ENCODE assay signal across 25 cellular contexts in the genomic region with DNA sequence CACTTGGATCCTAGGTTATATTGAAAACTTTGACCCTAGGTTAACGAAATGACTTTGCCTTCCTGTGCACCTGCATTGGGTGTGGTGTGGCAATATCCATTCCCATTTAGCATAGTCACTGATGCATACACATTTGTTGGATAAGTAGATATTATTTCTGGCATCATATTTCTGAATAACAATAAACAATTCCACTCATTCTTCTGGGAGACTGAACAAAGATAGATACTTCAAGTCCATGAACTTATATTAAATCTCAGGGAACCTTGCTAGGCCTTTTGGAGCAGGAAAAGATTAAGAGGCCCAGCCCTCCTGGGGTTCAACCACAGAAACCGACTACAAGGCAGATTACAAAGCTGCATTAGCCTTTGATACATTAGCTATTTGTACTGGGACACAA.
"Had no signal": no experiment of that assay in that cellular context is flagged by ENCODE, and none has a peak within 500 bp of the region (broad histone marks: within the 10 kb centered on the region; RNA-seq: fewer than 3 reads in every experiment).

No MANE protein-coding gene starts in this region.

- ATAC-seq: activated CD8-positive, alpha-beta T cell treated with anti-CD3 and anti-CD28 coated beads, Interleukin-2, amount 10 ng/mL, durations not matched to agents 7 days and 5 days; gastroesophageal sphincter; left ventricle myocardium superior; natural killer cell treated with Interleukin-12 subunit alpha and Interleukin-12 subunit beta and Interleukin-15 and Interleukin-18, amount 100 ng/mL, for 72 hours; pancreas; psoas muscle; right cardiac atrium; T-helper 17 cell had no signal

- H3K4me3 ChIP-seq: ascending aorta, esophagus squamous epithelium, gastroesophageal sphincter, pancreas, psoas muscle, thyroid gland had no signal

- DNase-seq: activated CD4-positive, alpha-beta T cell treated with anti-CD3 and anti-CD28 coated beads, Interleukin-2, amount 10 ng/mL, durations not matched to agents 7 days and 5 days; activated CD4-positive, CD25-positive, alpha-beta regulatory T cell treated with anti-CD3 and anti-CD28 coated beads, Interleukin-2, amount 50 U/mL, for 72 hours; activated CD8-positive, alpha-beta T cell treated with anti-CD3 and anti-CD28 coated beads, Interleukin-2, amount 10 ng/mL, durations not matched to agents 7 days and 5 days; activated gamma-delta T cell; activated naive CD4-positive, alpha-beta T cell treated with anti-CD3 and anti-CD28 coated beads, Interleukin-2, amount 50 U/mL, for 16 hours; cerebellar nuclear complex; cortex of kidney; endodermal cell; esophagus squamous epithelium; head of caudate nucleus; hypothalamus; left ventricle myocardium superior; pancreas; psoas muscle; right cardiac atrium; substantia nigra; T-helper 17 cell; thyroid gland had no signal

- H3K4me3 Mint-ChIP-seq: activated CD4-positive, alpha-beta T cell treated with anti-CD3 and anti-CD28 coated beads, Interleukin-2, amount 10 ng/mL, durations not matched to agents 7 days and 5 days; activated CD8-positive, alpha-beta T cell treated with anti-CD3 and anti-CD28 coated beads, Interleukin-2, amount 10 ng/mL, durations not matched to agents 7 days and 5 days; activated T-helper 1 cell treated with anti-CD3 and anti-CD28 coated beads, Interleukin-12 subunit alpha, Interleukin-12 subunit beta, Interleukin-2, Interleukin-4 antibody, amounts not matched to agents 30 ng/mL and 10 ng/mL and 1 ng/mL, durations not matched to agents 14 hours and 24 hours and 36 hours; endodermal cell; memory B cell; natural killer cell treated with Interleukin-12 subunit alpha and Interleukin-12 subunit beta and Interleukin-15 and Interleukin-18, amount 100 ng/mL, for 72 hours; stimulated activated naive CD8-positive, alpha-beta T cell treated with anti-CD3 and anti-CD28 coated beads, Interleukin-15, Interleukin-2, amounts not matched to agents 100 ng/mL and 50 ng/mL, for 24 hours; T-helper 17 cell had no signal

- H3K9me3 Mint-ChIP-seq: activated CD4-positive, alpha-beta T cell treated with anti-CD3 and anti-CD28 coated beads, Interleukin-2, amount 10 ng/mL, durations not matched to agents 7 days and 5 days; activated T-helper 1 cell treated with anti-CD3 and anti-CD28 coated beads, Interleukin-12 subunit alpha, Interleukin-12 subunit beta, Interleukin-2, Interleukin-4 antibody, amounts not matched to agents 30 ng/mL and 10 ng/mL and 1 ng/mL, durations not matched to agents 14 hours and 24 hours and 36 hours; endodermal cell; memory B cell; stimulated activated naive CD8-positive, alpha-beta T cell treated with anti-CD3 and anti-CD28 coated beads, Interleukin-15, Interleukin-2, amounts not matched to agents 100 ng/mL and 50 ng/mL, for 24 hours had no signal

- H3K4me1 Mint-ChIP-seq: activated CD4-positive, alpha-beta T cell treated with anti-CD3 and anti-CD28 coated beads, Interleukin-2, amount 10 ng/mL, durations not matched to agents 7 days and 5 days; memory B cell had no signal

- H3K27ac Mint-ChIP-seq: activated CD4-positive, alpha-beta T cell treated with anti-CD3 and anti-CD28 coated beads, Interleukin-2, amount 10 ng/mL, durations not matched to agents 7 days and 5 days; activated CD8-positive, alpha-beta T cell treated with anti-CD3 and anti-CD28 coated beads, Interleukin-2, amount 10 ng/mL, durations not matched to agents 7 days and 5 days; activated T-helper 1 cell treated with anti-CD3 and anti-CD28 coated beads, Interleukin-12 subunit alpha, Interleukin-12 subunit beta, Interleukin-2, Interleukin-4 antibody, amounts not matched to agents 30 ng/mL and 10 ng/mL and 1 ng/mL, durations not matched to agents 14 hours and 24 hours and 36 hours; endodermal cell; memory B cell; natural killer cell treated with Interleukin-12 subunit alpha and Interleukin-12 subunit beta and Interleukin-15 and Interleukin-18, amount 100 ng/mL, for 72 hours; stimulated activated naive CD8-positive, alpha-beta T cell treated with anti-CD3 and anti-CD28 coated beads, Interleukin-15, Interleukin-2, amounts not matched to agents 100 ng/mL and 50 ng/mL, for 24 hours; T-helper 17 cell had no signal

- H3K4me1 ChIP-seq: ascending aorta, esophagus squamous epithelium, gastroesophageal sphincter, pancreas, psoas muscle, thyroid gland had no signal

- H3K27me3 ChIP-seq: ascending aorta, esophagus squamous epithelium, gastroesophageal sphincter, neutrophil, pancreas, thyroid gland had no signal

- H3K27ac ChIP-seq: ascending aorta, esophagus squamous epithelium, gastroesophageal sphincter, neutrophil, pancreas, psoas muscle, thyroid gland had no signal

- H3K27me3 Mint-ChIP-seq: activated CD4-positive, alpha-beta T cell treated with anti-CD3 and anti-CD28 coated beads, Interleukin-2, amount 10 ng/mL, durations not matched to agents 7 days and 5 days; natural killer cell treated with Interleukin-12 subunit alpha and Interleukin-12 subunit beta and Interleukin-15 and Interleukin-18, amount 100 ng/mL, for 72 hours; stimulated activated naive CD8-positive, alpha-beta T cell treated with anti-CD3 and anti-CD28 coated beads, Interleukin-15, Interleukin-2, amounts not matched to agents 100 ng/mL and 50 ng/mL, for 24 hours had no signal

- H3K36me3 ChIP-seq: ascending aorta, esophagus squamous epithelium, gastroesophageal sphincter, neutrophil, pancreas, thyroid gland had no signal

- H3K36me3 Mint-ChIP-seq: memory B cell; natural killer cell treated with Interleukin-12 subunit alpha and Interleukin-12 subunit beta and Interleukin-15 and Interleukin-18, amount 100 ng/mL, for 72 hours had no signal

- H3K9me3 ChIP-seq: ascending aorta, esophagus squamous epithelium, gastroesophageal sphincter, neutrophil, pancreas, psoas muscle, thyroid gland had no signal
